In genomic region chr2:58686757-58687156, GRCh38 we compare ENCODE assay signal across 28 cellular contexts.
DNase-seq lines count a peak whose midpoint lies in the region; ATAC-seq and TF ChIP-seq lines count a peak whose summit lies in the region.
"Had no signal": no experiment of that assay in that cellular context is flagged by ENCODE, and none has a peak within 500 bp of the region (broad histone marks: within the 10 kb centered on the region; RNA-seq: fewer than 3 reads in every experiment).

No MANE protein-coding gene starts in this region.

- H3K27me3 Mint-ChIP-seq in dendritic cell treated with granulocyte-macrophage colony-stimulating factor and Interleukin-4, amounts not matched to agents 40 ng/mL and 50 ng/mL, for 4 days = no peaks in the 10 kb centered on the region

- H3K9me3 Mint-ChIP-seq in dendritic cell treated with granulocyte-macrophage colony-stimulating factor and Interleukin-4, amounts not matched to agents 40 ng/mL and 50 ng/mL, for 4 days = peaks cover 31% of the 10 kb centered on the region
- H3K9me3 Mint-ChIP-seq: activated naive CD4-positive, alpha-beta T cell treated with anti-CD3 and anti-CD28 coated beads for 36 hours; GM23338; neural progenitor cell had no signal

- peaks cover 41% of the 10 kb centered on the region for H3K4me1 Mint-ChIP-seq in dendritic cell treated with granulocyte-macrophage colony-stimulating factor and Interleukin-4, amounts not matched to agents 40 ng/mL and 50 ng/mL, for 4 days (ENCODE audit: low read depth)
- H3K4me1 Mint-ChIP-seq: neural progenitor cell had no signal

- peak; percentile 71 for ATAC-seq in GM18505 (IDR thresholded peaks at IDR 0.05; ENCODE audit: unreplicated experiment)
- ATAC-seq in HG03432 (IDR thresholded peaks at IDR 0.05; ENCODE audit: unreplicated experiment) = peak; percentile 50
- ATAC-seq: activated T-cell treated with anti-CD3 and anti-CD28 coated beads, Interleukin-2, amount 50 U/mL, for 72 hours; body of pancreas; gastroesophageal sphincter; GM23338 had no signal

- peaks cover 28% of the 10 kb centered on the region for H3K36me3 Mint-ChIP-seq in dendritic cell treated with granulocyte-macrophage colony-stimulating factor and Interleukin-4, amounts not matched to agents 40 ng/mL and 50 ng/mL, for 4 days (ENCODE audit: low read depth)
- H3K36me3 Mint-ChIP-seq: immature natural killer cell, neural progenitor cell had no signal

- TF ChIP-seq POLR2A in GM18505 (IDR thresholded peaks at IDR 0.05; ENCODE audit: borderline replicate concordance, extremely low read depth, insufficient read depth, insufficient read length) = no peak

- peak overlapping the region; percentile 47 for H3K27ac Mint-ChIP-seq in dendritic cell treated with granulocyte-macrophage colony-stimulating factor and Interleukin-4, amounts not matched to agents 40 ng/mL and 50 ng/mL, for 4 days
- H3K27ac Mint-ChIP-seq: activated naive CD4-positive, alpha-beta T cell treated with anti-CD3 and anti-CD28 coated beads for 36 hours; activated T-cell treated with anti-CD3 and anti-CD28 coated beads, Interleukin-2, amount 50 U/mL, for 72 hours; B cell; GM23338; immature natural killer cell; neural progenitor cell had no signal

- DNase-seq in NOMO-1 treated with dmso at 0.1 percent for 144 hours (lab: John Stamatoyannopoulos, UW; ENCODE audit: unreplicated experiment) = peak; percentile 39
- DNase-seq in cerebellar nuclear complex (lab: John Stamatoyannopoulos, UW) = no peak
- no peak for DNase-seq in cortex of kidney (lab: John Stamatoyannopoulos, UW)
- DNase-seq in NCI-H2107 (lab: John Stamatoyannopoulos, UW) = no peak
- no peak for DNase-seq in KG1 (lab: John Stamatoyannopoulos, UW)
- DNase-seq: activated CD4-positive, alpha-beta T cell treated with anti-CD3 and anti-CD28 coated beads, Interleukin-2, amount 50 U/mL, for 1 hour; activated naive CD4-positive, alpha-beta T cell treated with anti-CD3 and anti-CD28 coated beads for 36 hours; activated T-cell treated with anti-CD3 and anti-CD28 coated beads, Interleukin-2, amount 50 U/mL, for 72 hours; adrenal gland; body of pancreas; hypothalamus; immature natural killer cell; mesenchymal stem cell; NCI-H1048; NCI-H1694; NCI-H526; small intestine; stomach; SW 1271; T-helper 9 cell; thyroid gland had no signal

- H3K4me3 Mint-ChIP-seq in dendritic cell treated with granulocyte-macrophage colony-stimulating factor and Interleukin-4, amounts not matched to agents 40 ng/mL and 50 ng/mL, for 4 days = no peak overlapping the region
- H3K4me3 Mint-ChIP-seq: activated naive CD4-positive, alpha-beta T cell treated with anti-CD3 and anti-CD28 coated beads for 36 hours; activated T-cell treated with anti-CD3 and anti-CD28 coated beads, Interleukin-2, amount 50 U/mL, for 72 hours; B cell; GM23338; immature natural killer cell; neural progenitor cell had no signal

- intact Hi-C loops in dendritic cell treated with granulocyte-macrophage colony-stimulating factor and Interleukin-4, amounts not matched to agents 40 ng/mL and 50 ng/mL, for 4 days (cut with micrococcal nuclease) = no loop called here
